22 cellular contexts compared by ENCODE assay signal in the genomic region with DNA sequence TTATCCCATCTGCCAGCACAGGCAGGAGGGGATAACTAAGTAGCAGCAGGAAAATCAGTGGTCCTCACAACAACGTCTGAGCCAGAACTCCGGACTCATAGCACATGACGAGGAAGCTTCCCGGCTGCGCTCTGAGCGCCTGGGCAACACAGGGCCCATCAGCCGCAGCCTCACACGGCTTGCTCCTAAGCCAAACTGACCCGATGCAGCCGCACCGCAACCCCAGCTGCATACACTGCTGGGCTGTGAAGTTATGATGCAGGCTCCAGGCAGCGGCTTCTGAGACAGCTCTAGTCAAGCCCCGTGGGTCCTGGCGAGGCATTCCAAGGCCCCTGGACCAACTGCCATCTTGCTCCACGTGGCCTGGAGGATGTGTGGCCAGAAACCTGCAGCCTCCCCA. TPM values are rescaled to one million over a fixed set of nuclear protein-coding genes. Genes with fewer than 3 reads are reported as not detected.
A peak's percentile ranks its signal among the peaks of the same experiment; 100 is the strongest.
DNase-seq lines count a peak whose midpoint lies in the region; ATAC-seq, FAIRE-seq and TF ChIP-seq lines count a peak whose summit lies in the region.
"Had no signal": no experiment of that assay in that cellular context is flagged by ENCODE, and none has a peak within 500 bp of the region (broad histone marks: within the 10 kb centered on the region; RNA-seq: fewer than 3 reads in every experiment).

No MANE protein-coding gene starts in this region.

- H3K27me3 Mint-ChIP-seq in H9 (ENCODE audit: low read depth) (no peaks in the 10 kb centered on the region), chondrocyte (ENCODE audit: low read depth) (no peaks in the 10 kb centered on the region), nephron progenitor cell (ENCODE audit: low read depth, poor library complexity) (peaks cover 15% of the 10 kb centered on the region)
- H3K27me3 Mint-ChIP-seq: CD4-positive, alpha-beta memory T cell had no signal

- H3K23me2 ChIP-seq in H9 (ENCODE audit: insufficient read length, low read depth, low read length, poor library complexity, severe bottlenecking): no peaks in the 10 kb centered on the region

- H2AFZ ChIP-seq in H9 (ENCODE audit: low read length): no peak overlapping the region
- H2AFZ ChIP-seq: GM23248, PC-9 had no signal

- H4K8ac ChIP-seq in H9 (replicated peaks; ENCODE audit: insufficient read length, low read depth, low read length): no peak overlapping the region

- no peak overlapping the region for H2BK15ac ChIP-seq in H9 (ENCODE audit: low read depth, low read length)

- H3K36me3 ChIP-seq in kidney (ENCODE audit: control insufficient read depth in 1 of 2, insufficient read depth in 2 of 2, low read length in 2 of 2) (peaks cover 11 to 30% of the 10 kb centered on the region in 2 donors), sigmoid colon (peaks cover 0 to 40% (median 4%) of the 10 kb centered on the region in 4 donors)

- peaks cover 6% of the 10 kb centered on the region; the same call in 1 of the 2 replicates for H3K4me1 ChIP-seq in H9 (ENCODE audit: insufficient read depth, low read length)
- H3K4me1 ChIP-seq in kidney (ENCODE audit: control insufficient read depth in 1 of 2, insufficient read depth in 1 of 2, low read depth in 1 of 2, low read length in 2 of 2): peaks cover 3 to 5% of the 10 kb centered on the region in 2 donors
- no peaks in the 10 kb centered on the region for H3K4me1 ChIP-seq in sigmoid colon

- H3K23ac ChIP-seq in H9 (ENCODE audit: insufficient read length, low read depth, low read length): no peak overlapping the region

- H4K20me1 ChIP-seq in H9 (ENCODE audit: control insufficient read depth, insufficient read depth, insufficient read length): no peaks in the 10 kb centered on the region

- H3K36me3 Mint-ChIP-seq in H9 (ENCODE audit: insufficient read depth in 1 of 3, low read depth in 3 of 3) (peaks cover 3 to 11% (median 7%) of the 10 kb centered on the region in 3 experiments; a peak in 5 of 7 replicates), chondrocyte (ENCODE audit: low read depth) (peaks cover 6% of the 10 kb centered on the region), nephron progenitor cell (ENCODE audit: low read depth) (peaks cover 23% of the 10 kb centered on the region)
- H3K36me3 Mint-ChIP-seq in stimulated activated effector memory CD8-positive, alpha-beta T cell treated with anti-CD3 and anti-CD28 coated beads, Interleukin-12 subunit alpha, Interleukin-12 subunit beta, amount 100 ng/mL, for 72 hours: peaks cover 15% of the 10 kb centered on the region

- H3K27ac ChIP-seq in H9 (ENCODE audit: insufficient read length, low read depth, low read length) (no peak overlapping the region), kidney (ENCODE audit: low read depth in 2 of 2, low read length in 2 of 2) (no peak overlapping the region), sigmoid colon (no peak overlapping the region)
- H3K27ac ChIP-seq: GM23248, PC-9, RWPE1 had no signal

- no peak for TF ChIP-seq POLR2A in sigmoid colon (IDR thresholded peaks at IDR 0.05)

- H3K4me2 ChIP-seq in H9 (ENCODE audit: insufficient read depth, insufficient read length, low read length): no peak overlapping the region
- H3K4me2 ChIP-seq: PC-9, SK-N-SH had no signal

- no peak overlapping the region for H3K14ac ChIP-seq in H9 (ENCODE audit: insufficient read depth, low read length)

- no peak overlapping the region for H3K4me3 Mint-ChIP-seq in H9
- H3K4me3 Mint-ChIP-seq in chondrocyte (ENCODE audit: unreplicated experiment): no peak overlapping the region
- H3K4me3 Mint-ChIP-seq in stimulated activated effector memory CD8-positive, alpha-beta T cell treated with anti-CD3 and anti-CD28 coated beads, Interleukin-12 subunit alpha, Interleukin-12 subunit beta, amount 100 ng/mL, for 72 hours: no peak overlapping the region
- H3K4me3 Mint-ChIP-seq in nephron progenitor cell: no peak overlapping the region
- H3K4me3 Mint-ChIP-seq: CD4-positive, alpha-beta memory T cell had no signal

- no peak overlapping the region for H2BK5ac ChIP-seq in H9 (ENCODE audit: insufficient read length, low read length)

- no CpG with 5 or more reads among the region's 15 CpGs for WGBS in H9 (ENCODE audit: extremely low coverage, insufficient read length, low lambda C conversion rate)
- WGBS in sigmoid colon, 2 donors: 92 to 94% methylated on average over 15 of the region's 15 CpGs

- H2AK5ac ChIP-seq in H9 (ENCODE audit: insufficient read length, low read length): no peak overlapping the region

- H3K79me1 ChIP-seq in H9 (ENCODE audit: insufficient read depth, low read depth, low read length, poor library complexity, severe bottlenecking): no peaks in the 10 kb centered on the region

- H3K9me3 ChIP-seq in H9 (ENCODE audit: control insufficient read depth, low read depth, low read length) (no peaks in the 10 kb centered on the region), kidney (ENCODE audit: control insufficient read depth in 1 of 2, low read length in 2 of 2) (no peaks in the 10 kb centered on the region), sigmoid colon (no peaks in the 10 kb centered on the region)
- H3K9me3 ChIP-seq: SK-N-SH had no signal

- H3K56ac ChIP-seq in H9 (ENCODE audit: insufficient read length, low read depth, low read length): no peak overlapping the region

- H2BK12ac ChIP-seq in H9 (ENCODE audit: insufficient read length, low read depth, low read length): no peak overlapping the region

- H3T11ph ChIP-seq in H9 (ENCODE audit: low read length): no peak overlapping the region

- DNase-seq in H9: no peak
- DNase-seq in chondrocyte (ENCODE audit: low spot score): peak; percentile 75
- peak; percentile 63 for DNase-seq in kidney
- DNase-seq in sigmoid colon: peak; percentile 39
- no peak for DNase-seq in stimulated activated CD4-positive, alpha-beta T cell treated with anti-CD3 and anti-CD28 coated beads, Interleukin-12 subunit alpha, Interleukin-12 subunit beta, amount 100 ng/mL, for 4 hours
- no peak for DNase-seq in stimulated activated effector memory CD8-positive, alpha-beta T cell treated with anti-CD3 and anti-CD28 coated beads, Interleukin-12 subunit alpha, Interleukin-12 subunit beta, amount 100 ng/mL, for 72 hours (ENCODE audit: low spot score in 2 of 2)
- DNase-seq in nephron progenitor cell: no peak
- DNase-seq: CD4-positive, alpha-beta memory T cell; DND-41; GM23248; Karpas-422; MV-4-11; NCI-H1105 treated with DMSO at 0.1 percent for 48 hours; NCI-H2081; NCI-H2171; NCI-H345; NCI-H524; PC-9; SIG-M5; SK-N-SH had no signal

- H3K9me3 Mint-ChIP-seq in H9 (no peaks in the 10 kb centered on the region), chondrocyte (ENCODE audit: low read depth) (no peaks in the 10 kb centered on the region), nephron progenitor cell (no peaks in the 10 kb centered on the region)
- no peaks in the 10 kb centered on the region for H3K9me3 Mint-ChIP-seq in stimulated activated effector memory CD8-positive, alpha-beta T cell treated with anti-CD3 and anti-CD28 coated beads, Interleukin-12 subunit alpha, Interleukin-12 subunit beta, amount 100 ng/mL, for 72 hours

- no peak overlapping the region for H2BK120ac ChIP-seq in H9 (ENCODE audit: low read depth, low read length, poor library complexity, severe bottlenecking)

- no peak for TF ChIP-seq EP300 in sigmoid colon (IDR thresholded peaks at IDR 0.05)

- no peak overlapping the region for H4K5ac ChIP-seq in H9 (ENCODE audit: insufficient read length, low read depth, low read length)

- H3K79me2 ChIP-seq in H9 (ENCODE audit: insufficient read depth, low read length): no peaks in the 10 kb centered on the region

- intact Hi-C loops in kidney (cut with DNase I): no loop called here
- intact Hi-C loops in sigmoid colon (cut with DNase I): no loop called here

- no peaks in the 10 kb centered on the region for H3K27me3 ChIP-seq in H9 (ENCODE audit: insufficient read depth, low read length)
- no peaks in the 10 kb centered on the region for H3K27me3 ChIP-seq in sigmoid colon

- TF ChIP-seq CTCF in H9 (conservative IDR thresholded peaks at IDR 0.05) (no peak), chondrocyte (IDR thresholded peaks at IDR 0.05) (no peak), kidney (IDR thresholded peaks at IDR 0.05; ENCODE audit: borderline replicate concordance, extremely low read depth, insufficient read depth) (no peak), sigmoid colon (IDR thresholded peaks at IDR 0.05) (no peak), nephron progenitor cell (IDR thresholded peaks at IDR 0.05) (no peak)

- peaks cover 16 to 19% of the 10 kb centered on the region in 2 experiments for H3K4me1 Mint-ChIP-seq in H9
- H3K4me1 Mint-ChIP-seq in chondrocyte (ENCODE audit: low read depth): peaks cover 11% of the 10 kb centered on the region
- H3K4me1 Mint-ChIP-seq in stimulated activated effector memory CD8-positive, alpha-beta T cell treated with anti-CD3 and anti-CD28 coated beads, Interleukin-12 subunit alpha, Interleukin-12 subunit beta, amount 100 ng/mL, for 72 hours: peaks cover 9% of the 10 kb centered on the region
- peaks cover 2% of the 10 kb centered on the region for H3K4me1 Mint-ChIP-seq in nephron progenitor cell

- no peak overlapping the region for H4K91ac ChIP-seq in H9 (ENCODE audit: insufficient read length, low read depth, low read length)

- H3K4me3 ChIP-seq in kidney (ENCODE audit: low read length in 2 of 2): no peak overlapping the region
- no peak overlapping the region for H3K4me3 ChIP-seq in sigmoid colon
- H3K4me3 ChIP-seq: GM12878, GM23248, PC-9 had no signal

- no peak for ATAC-seq in stimulated activated effector memory CD8-positive, alpha-beta T cell treated with anti-CD3 and anti-CD28 coated beads, Interleukin-12 subunit alpha, Interleukin-12 subunit beta, amount 100 ng/mL, for 72 hours
- ATAC-seq: GM12878 had no signal

- H3K18ac ChIP-seq in H9 (ENCODE audit: insufficient read length, low read depth, low read length): no peak overlapping the region

- H3K27ac Mint-ChIP-seq in H9 (peak overlapping the region in 2 of 3 experiments; percentile 52 to 55; a peak in 2 of 7 replicates), chondrocyte (ENCODE audit: unreplicated experiment) (no peak overlapping the region), nephron progenitor cell (no peak overlapping the region)
- H3K27ac Mint-ChIP-seq in stimulated activated effector memory CD8-positive, alpha-beta T cell treated with anti-CD3 and anti-CD28 coated beads, Interleukin-12 subunit alpha, Interleukin-12 subunit beta, amount 100 ng/mL, for 72 hours: no peak overlapping the region

- no peak for FAIRE-seq in kidney (lab: Jason Lieb, UNC)
- FAIRE-seq: GM12878 had no signal

- H2BK20ac ChIP-seq in H9 (ENCODE audit: low read depth, low read length, poor library complexity, severe bottlenecking): no peak overlapping the region

- no peak overlapping the region for H3K4ac ChIP-seq in H9 (ENCODE audit: low read depth, low read length)

- H3K9ac ChIP-seq in H9 (ENCODE audit: extremely low read depth, insufficient read length, low read length) (no peak overlapping the region), kidney (ENCODE audit: low read length in 2 of 2) (no peak overlapping the region)
- H3K9ac ChIP-seq: GM23248, SK-N-SH had no signal

RNA-seq across cellular contexts. Expression of a gene that starts 28.1 kb away (rescaled TPM):
- 49.7 and 50.5 TPM in 2 replicates for total RNA-seq in H9 (2021)
- 68.6 to 84.3 TPM (median 68.6 TPM) in 3 replicates for total RNA-seq in chondrocyte
- total RNA-seq in kidney: 70.9 TPM
- 67.8 TPM for polyA plus RNA-seq in kidney (ENCODE audit: insufficient read depth, low read depth, low replicate concordance)
- 100 to 1,000 TPM in 1 of 4 donors, 10 to 100 TPM in 3; 84.2 to 106 (median 89.4) TPM for total RNA-seq in sigmoid colon
- 10 to 100 TPM; 41.7 to 90.1 (median 61.7) TPM for polyA plus RNA-seq in sigmoid colon

RNA-seq across cellular contexts. Expression of a gene that starts 28.4 kb away (rescaled TPM):
- total RNA-seq in H9 (2021) (42.6 and 45.3 TPM in 2 replicates), chondrocyte (3.4 to 9.9 TPM (median 6.6 TPM) in 3 replicates), kidney (6.3 TPM), sigmoid colon (1 to 10 TPM; 1.8 to 7.5 (median 2.0) TPM)
- polyA plus RNA-seq in kidney (ENCODE audit: insufficient read depth, low read depth, low replicate concordance) (2.8 TPM), sigmoid colon (10 to 100 TPM in 1 of 3 donors, 1 to 10 TPM in 2; 3.6 to 15.7 (median 5.1) TPM)

Comparison
In these comparisons a context has a peak if more than half of its experiments do, and no peak if none do; other contexts are left out.
1. DNase-seq: peak in chondrocyte (single experiment), kidney (single experiment) and sigmoid colon (single experiment); none in H9 (single experiment), stimulated activated CD4-positive, alpha-beta T cell treated with anti-CD3 and anti-CD28 coated beads, Interleukin-12 subunit alpha, Interleukin-12 subunit beta, amount 100 ng/mL, for 4 hours (single experiment), stimulated activated effector memory CD8-positive, alpha-beta T cell treated with anti-CD3 and anti-CD28 coated beads, Interleukin-12 subunit alpha, Interleukin-12 subunit beta, amount 100 ng/mL, for 72 hours (0 of 2) and nephron progenitor cell (single experiment).
2. H3K27ac Mint-ChIP-seq: peak in H9 (2 of 3); none in chondrocyte (single experiment), stimulated activated effector memory CD8-positive, alpha-beta T cell treated with anti-CD3 and anti-CD28 coated beads, Interleukin-12 subunit alpha, Interleukin-12 subunit beta, amount 100 ng/mL, for 72 hours (single experiment) and nephron progenitor cell (single experiment).